In genomic region chr3:170632780-170633179, GRCh38 we compare ENCODE assay signal across 9 cellular contexts. TPM values are rescaled to one million over a fixed set of nuclear protein-coding genes. Genes with fewer than 3 reads are reported as not detected.
DNase-seq lines count a peak whose midpoint lies in the region; ATAC-seq and TF ChIP-seq lines count a peak whose summit lies in the region.
"Had no signal": no experiment of that assay in that cellular context is flagged by ENCODE, and none has a peak within 500 bp of the region (broad histone marks: within the 10 kb centered on the region; RNA-seq: fewer than 3 reads in every experiment).

No MANE protein-coding gene starts in this region.

- H3K4me1 ChIP-seq in gastroesophageal sphincter = no peaks in the 10 kb centered on the region

- peaks cover 10% of the 10 kb centered on the region for H3K27me3 ChIP-seq in gastroesophageal sphincter

- peak; percentile 79 for ATAC-seq in GM18508 (IDR thresholded peaks at IDR 0.05; ENCODE audit: insufficient read depth, unreplicated experiment)
- ATAC-seq in GM21526 (IDR thresholded peaks at IDR 0.05; ENCODE audit: low FRiP score, unreplicated experiment) = peak; percentile 93
- ATAC-seq in HG03442 (IDR thresholded peaks at IDR 0.05; ENCODE audit: unreplicated experiment) = peak; percentile 74
- no peak for ATAC-seq in gastroesophageal sphincter
- no peak for ATAC-seq in sciatic nerve

- H3K4me3 ChIP-seq in epithelial cell of esophagus (ENCODE audit: low read length) (no peak overlapping the region), gastroesophageal sphincter (no peak overlapping the region)

- TF ChIP-seq EP300 in gastroesophageal sphincter (IDR thresholded peaks at IDR 0.05) = no peak

- H3K27ac ChIP-seq in gastroesophageal sphincter = no peak overlapping the region

- intact Hi-C loops in sciatic nerve (cut with DNase I) = no loop called here

- TF ChIP-seq POLR2A in gastroesophageal sphincter (IDR thresholded peaks at IDR 0.05) = no peak

- H3K36me3 ChIP-seq in gastroesophageal sphincter = no peaks in the 10 kb centered on the region

- 69 to 77% methylated on average over 3 to 4 of the region's 4 CpGs for WGBS in gastroesophageal sphincter (ENCODE audit: low coverage in 1 of 2), 2 donors

- no peaks in the 10 kb centered on the region for H3K9me3 ChIP-seq in gastroesophageal sphincter

- no peak for TF ChIP-seq CTCF in epithelial cell of esophagus (IDR thresholded peaks at IDR 0.05; ENCODE audit: insufficient read depth, low read depth, low read length, missing control alignments)
- TF ChIP-seq CTCF in gastroesophageal sphincter (IDR thresholded peaks at IDR 0.05) = no peak

- DNase-seq in epithelial cell of esophagus (ENCODE audit: low read depth) (peak; percentile 71), NCI-H524 (lab: John Stamatoyannopoulos, UW) (no peak), superior temporal gyrus (ENCODE audit: extremely low spot score) (no peak), sciatic nerve (ENCODE audit: low spot score) (no peak)
- DNase-seq: immature natural killer cell had no signal

RNA-seq across cellular contexts. Expression of gene SLC7A14, which starts 46.9 kb away (rescaled TPM):
- total RNA-seq in gastroesophageal sphincter (under 1 TPM; under 0.01 to 0.99 (median 0.43) TPM), sciatic nerve (0.04 TPM)

Comparison
In these comparisons a context has a peak if more than half of its experiments do, and no peak if none do; other contexts are left out.
1. ATAC-seq: peak in GM18508 (single experiment), GM21526 (single experiment) and HG03442 (single experiment); none in gastroesophageal sphincter (single experiment) and sciatic nerve (single experiment).